9 cellular contexts compared by ENCODE assay signal in genomic region chr3:133663569-133664313, GRCh38. TPM values are rescaled to one million over a fixed set of nuclear protein-coding genes. Genes with fewer than 3 reads are reported as not detected.
DNase-seq lines count a peak whose midpoint lies in the region; ATAC-seq and TF ChIP-seq lines count a peak whose summit lies in the region.
"Had no signal": no experiment of that assay in that cellular context is flagged by ENCODE, and none has a peak within 500 bp of the region (broad histone marks: within the 10 kb centered on the region; RNA-seq: fewer than 3 reads in every experiment).

No MANE protein-coding gene starts in this region.

- no peaks in the 10 kb centered on the region for H3K27me3 ChIP-seq in BJ (ENCODE audit: control insufficient read depth, insufficient read depth, low read length)
- H3K27me3 ChIP-seq: SJSA1 had no signal

- no peak for DNase-seq in BJ (ENCODE audit: low read depth)
- DNase-seq in NCI-H1930 (lab: John Stamatoyannopoulos, UW), result peak; percentile 38 to 63
- DNase-seq in SW480 (ENCODE audit: low spot score), result peak; percentile 74
- DNase-seq in effector CD4-positive, alpha-beta T cell, result peak; percentile 6
- DNase-seq in medulla oblongata (ENCODE audit: extremely low spot score), result peak; percentile 88
- no peak for DNase-seq in NCI-H187 treated with DMSO at 0.1 percent for 48 hours (lab: John Stamatoyannopoulos, UW)

- peak; percentile 53 for ATAC-seq in GM18498 (IDR thresholded peaks at IDR 0.05; ENCODE audit: unreplicated experiment)
- peak; percentile 68 for ATAC-seq in HG02885 (IDR thresholded peaks at IDR 0.05; ENCODE audit: poor library complexity, unreplicated experiment)

- H3K36me3 ChIP-seq in BJ (ENCODE audit: control insufficient read depth, insufficient read depth, low read length), result no peaks in the 10 kb centered on the region

- H3K4me3 ChIP-seq in BJ (ENCODE audit: low read depth, low read length), result no peak overlapping the region
- H3K4me3 ChIP-seq: SJSA1 had no signal

- peak; percentile 67 for TF ChIP-seq CTCF in BJ (IDR thresholded peaks at IDR 0.05; ENCODE audit: insufficient read depth, low read depth, low read length)

- POLR2A ChIA-PET in BJ (lab: Charles Lee), result no interaction called here

- CTCF ChIA-PET in BJ (lab: Yijun Ruan, JAX), result interaction anchor here (0.8 to 2.4 kb wide), 4 partner anchors 10 to 175 kb away, joined by 3 to 10 read pairs (median 3); no protein-coding TSS in a partner anchor

RNA-seq across cellular contexts. Expression of gene TOPBP1, which starts 2.0 kb away (rescaled TPM):
- 18.9 and 22.1 TPM in 2 replicates for polyA plus RNA-seq in BJ (2011; rRNA removed)
- polyA minus RNA-seq in BJ (2011; rRNA and poly(A)+ RNA removed), result 19.9 and 20.2 TPM in 2 replicates

Comparison
In these comparisons a context has a peak if more than half of its experiments do, and no peak if none do; other contexts are left out.
1. DNase-seq: peak in NCI-H1930 (2 of 2), SW480 (single experiment), effector CD4-positive, alpha-beta T cell (single experiment) and medulla oblongata (single experiment); none in BJ (single experiment) and NCI-H187 treated with DMSO at 0.1 percent for 48 hours (single experiment).